Comparison of ENCODE assay signal across 13 cellular contexts in the genomic region with DNA sequence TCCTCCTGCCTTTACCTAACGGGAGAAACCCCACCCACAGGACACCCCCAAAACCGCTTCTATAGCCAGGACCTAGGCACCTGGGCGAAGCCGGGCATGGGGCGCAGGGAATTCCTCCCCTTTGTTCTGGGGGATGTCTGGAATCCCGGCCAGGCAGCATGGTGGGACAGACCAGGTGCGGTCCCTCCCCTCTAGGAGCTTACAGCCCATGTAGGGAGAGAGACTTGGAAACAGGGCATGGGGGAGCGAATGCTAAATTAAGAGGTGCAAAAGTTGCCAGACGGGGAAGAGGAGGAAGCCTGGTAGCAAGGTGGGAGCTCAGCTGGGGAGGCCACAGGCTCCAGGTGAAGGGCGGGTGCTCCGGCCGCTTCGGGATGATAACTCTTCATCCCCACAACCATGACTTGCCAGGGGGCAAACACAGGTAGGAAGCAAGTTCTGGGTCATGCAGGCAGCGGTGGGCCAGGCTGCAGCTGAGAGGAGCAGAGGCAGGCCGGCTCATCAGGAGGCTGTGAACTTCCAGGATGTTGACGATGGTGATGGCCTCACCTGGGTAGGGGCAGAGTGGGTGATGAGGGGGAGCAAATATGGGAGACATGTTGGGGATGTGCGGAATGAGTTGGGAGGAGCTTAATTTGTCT. TPM values are rescaled to one million over a fixed set of nuclear protein-coding genes. Genes with fewer than 3 reads are reported as not detected.
DNase-seq lines count a peak whose midpoint lies in the region; ATAC-seq, FAIRE-seq and TF ChIP-seq lines count a peak whose summit lies in the region.
"Had no signal": no experiment of that assay in that cellular context is flagged by ENCODE, and none has a peak within 500 bp of the region (broad histone marks: within the 10 kb centered on the region; RNA-seq: fewer than 3 reads in every experiment).

No MANE protein-coding gene starts in this region.

- TF ChIP-seq EP300 in esophagus muscularis mucosa (IDR thresholded peaks at IDR 0.05): no peak

- intact Hi-C loops in esophagus muscularis mucosa (cut with DNase I): no loop called here
- intact Hi-C loops in thyroid gland (cut with DNase I): no loop called here

- H3K27me3 Mint-ChIP-seq in T-helper 17 cell (peaks cover 84% of the 10 kb centered on the region), naive B cell (peaks cover 56 to 70% (median 60%) of the 10 kb centered on the region in 3 donors)

- WGBS in esophagus muscularis mucosa: 96% methylated on average over 17 of the region's 17 CpGs
- 69 to 74% methylated on average over 17 of the region's 17 CpGs for WGBS in thyroid gland, 2 donors

- H3K4me1 ChIP-seq in esophagus muscularis mucosa (peaks cover 10 to 31% (median 21%) of the 10 kb centered on the region in 4 donors), thyroid gland (peaks cover 62 to 78% of the 10 kb centered on the region in 2 donors)

- peak overlapping the region; percentile 57 to 75 (median 62) for H3K4me3 ChIP-seq in esophagus muscularis mucosa
- peak overlapping the region; percentile 28 to 64 (median 49) for H3K4me3 ChIP-seq in thyroid gland (replicated peaks in 1 of 3)

- H3K4me3 Mint-ChIP-seq in T-helper 17 cell: peak overlapping the region; percentile 19
- H3K4me3 Mint-ChIP-seq in naive B cell: peak overlapping the region in 7 of 8 donors; percentile 42 to 89 (median 72)

- H3K9me3 Mint-ChIP-seq in naive B cell: no peaks in the 10 kb centered on the region
- H3K9me3 Mint-ChIP-seq: activated T-cell treated with anti-CD3 and anti-CD28 coated beads, Interleukin-2, amount 50 U/mL, for 24 hours had no signal

- TF ChIP-seq CTCF in esophagus muscularis mucosa (IDR thresholded peaks at IDR 0.05): no peak
- no peak for TF ChIP-seq CTCF in thyroid gland (IDR thresholded peaks at IDR 0.05)

- H3K27ac ChIP-seq in esophagus muscularis mucosa (replicated peaks in 1 of 4) (no peak overlapping the region), thyroid gland (peak overlapping the region; percentile 94 to 98 (median 97))
- H3K27ac ChIP-seq: epithelial cell of prostate, neutrophil had no signal

- H3K36me3 Mint-ChIP-seq in T-helper 17 cell (ENCODE audit: low read depth): peaks cover 3% of the 10 kb centered on the region
- H3K36me3 Mint-ChIP-seq in naive B cell: no peaks in the 10 kb centered on the region

- H3K9me3 ChIP-seq in T-helper 17 cell (ENCODE audit: control insufficient read depth, low read length, poor library complexity, severe bottlenecking): no peaks in the 10 kb centered on the region
- H3K9me3 ChIP-seq in esophagus muscularis mucosa: no peaks in the 10 kb centered on the region
- no peaks in the 10 kb centered on the region for H3K9me3 ChIP-seq in thyroid gland
- H3K9me3 ChIP-seq: neutrophil had no signal

- H3K27ac Mint-ChIP-seq in T-helper 17 cell (no peak overlapping the region), naive B cell (peak overlapping the region in 2 of 6 donors; percentile 41 to 92)
- H3K27ac Mint-ChIP-seq: activated T-cell treated with anti-CD3 and anti-CD28 coated beads, Interleukin-2, amount 50 U/mL, for 24 hours had no signal

- H3K36me3 ChIP-seq in esophagus muscularis mucosa (no peaks in the 10 kb centered on the region), thyroid gland (no peaks in the 10 kb centered on the region)
- H3K36me3 ChIP-seq: neutrophil had no signal

- H3K27me3 ChIP-seq in esophagus muscularis mucosa (no peaks in the 10 kb centered on the region), thyroid gland (no peaks in the 10 kb centered on the region)

- H3K4me1 Mint-ChIP-seq in T-helper 17 cell (peaks cover 3% of the 10 kb centered on the region), naive B cell (peaks cover 4 to 19% (median 6%) of the 10 kb centered on the region in 3 donors)

- TF ChIP-seq POLR2A in esophagus muscularis mucosa (IDR thresholded peaks at IDR 0.05; ENCODE audit: low read depth) (no peak), thyroid gland (IDR thresholded peaks at IDR 0.05) (no peak), H54 (IDR thresholded peaks at IDR 0.05; ENCODE audit: low read depth, low read length) (no peak)

- ATAC-seq in T-helper 17 cell: no peak
- no peak for ATAC-seq in naive B cell (ENCODE audit: low read depth in 2 of 2)

- no peak for FAIRE-seq in H54 (lab: Jason Lieb, UNC)

- DNase-seq in T-helper 17 cell (no peak), esophagus muscularis mucosa (ENCODE audit: extremely low spot score) (no peak), naive B cell (no peak), thyroid gland (no peak), cerebellar cortex (ENCODE audit: low spot score) (no peak), H54 (ENCODE audit: insufficient read length, low spot score) (no peak)
- no peak for DNase-seq in activated CD4-positive, CD25-positive, alpha-beta regulatory T cell treated with anti-CD3 and anti-CD28 coated beads, Interleukin-2, amount 50 U/mL, for 72 hours
- DNase-seq: activated T-cell treated with anti-CD3 and anti-CD28 coated beads, Interleukin-2, amount 50 U/mL, for 24 hours; GOT3; NCI-H1417 treated with DMSO at 0.1 percent for 48 hours; NCI-H774 had no signal

RNA-seq across cellular contexts. Expression of gene TMEM37, which starts 1.3 kb away (rescaled TPM):
- not detected for total RNA-seq in T-helper 17 cell
- total RNA-seq in esophagus muscularis mucosa: 1 to 10 TPM; 1.7 to 2.8 (median 2.2) TPM
- polyA plus RNA-seq in naive B cell (ENCODE audit: low read depth in 6 of 6): not detected
- 10 to 100 TPM; 34.4 to 50.2 (median 43.1) TPM for total RNA-seq in thyroid gland

Comparison
In these comparisons a context has a peak if more than half of its experiments do, and no peak if none do; other contexts are left out.
1. H3K27ac ChIP-seq: peak in thyroid gland (3 of 3); none in esophagus muscularis mucosa (0 of 4).
2. RNA of gene TMEM37, which starts 1.3 kb away (total RNA-seq): 34.4 to 50.2 TPM in thyroid gland; 1.7 to 2.8 TPM in esophagus muscularis mucosa and not detected in T-helper 17 cell; every median in the first group is over 4 times any median in the second.